In the genomic region with DNA sequence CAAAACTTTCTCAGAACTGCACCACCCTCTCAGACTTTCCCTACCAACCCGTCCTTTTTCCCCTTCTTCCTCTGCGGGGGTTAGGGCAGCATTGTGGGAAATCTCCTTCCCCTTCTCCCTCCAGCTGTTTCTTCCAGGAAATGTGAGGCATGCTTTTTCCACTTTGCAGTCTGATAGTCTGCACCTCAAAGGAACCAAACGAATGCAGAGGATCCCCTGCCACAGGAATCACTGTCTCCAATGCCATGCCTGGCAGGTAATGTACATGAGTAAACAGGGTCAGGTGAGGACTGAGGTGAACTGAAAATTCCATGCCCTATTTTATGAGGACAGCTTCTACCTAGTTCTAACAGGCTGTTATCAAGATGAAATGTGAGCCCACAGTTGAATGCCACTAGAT, we compare ENCODE assay signal across 1 cellular context.
TF ChIP-seq lines count a peak whose summit lies in the region.

No MANE protein-coding gene starts in this region.

TF ChIP-seq in H1, 55 proteins besides CTCF, POLR2A, EP300 and RAD21:
- no peak for TF ChIP-seq CHD1 (IDR thresholded peaks at IDR 0.05; ENCODE audit: low read depth, low read length)
- TF ChIP-seq SIN3A (conservative IDR thresholded peaks at IDR 0.05 in 1 of 2, IDR thresholded peaks at IDR 0.05 in 1 of 2; ENCODE audit: low read depth in 1 of 2, low read length in 2 of 2): no peak
- no peak for TF ChIP-seq BACH1 (IDR thresholded peaks at IDR 0.05; ENCODE audit: low read length)
